12 cellular contexts compared by ENCODE assay signal in the genomic region with DNA sequence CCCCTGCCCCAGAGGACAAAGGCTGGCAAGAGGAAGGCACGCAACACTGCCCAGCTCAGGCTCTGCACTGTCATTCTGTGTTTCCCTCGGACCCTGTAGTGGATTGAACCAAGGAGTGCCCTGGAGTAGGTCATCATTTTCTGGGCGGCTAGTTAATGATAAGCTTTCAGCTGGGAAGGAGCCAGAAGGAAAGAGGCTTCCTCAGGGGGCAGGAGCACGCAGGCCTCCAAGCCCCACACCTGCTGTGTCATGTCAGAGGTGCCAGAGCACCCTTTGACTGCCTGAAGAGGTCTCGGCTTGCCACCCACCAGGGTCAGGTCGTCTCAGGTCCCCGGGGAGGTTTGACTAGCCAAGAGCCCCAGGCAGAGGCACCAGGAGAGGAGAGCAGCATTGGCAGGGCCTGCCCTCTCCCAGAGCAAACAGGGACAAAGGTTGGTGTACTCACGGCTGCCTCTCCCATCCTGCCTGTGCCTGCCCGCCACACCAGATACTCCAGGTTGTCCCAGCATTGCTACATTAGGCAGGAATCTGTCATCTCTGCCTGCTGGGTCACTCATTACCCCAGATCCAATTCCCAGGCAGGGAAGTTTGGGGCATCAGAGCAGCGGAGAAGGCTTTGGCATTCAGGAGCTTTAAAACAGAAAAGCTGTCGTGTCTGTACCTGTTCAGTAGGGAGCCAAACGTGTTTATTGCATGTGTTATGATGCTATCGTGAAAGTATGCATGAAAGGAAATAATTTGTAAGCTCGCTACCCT. TPM values are rescaled to one million over a fixed set of nuclear protein-coding genes. Genes with fewer than 3 reads are reported as not detected.
DNase-seq lines count a peak whose midpoint lies in the region; ATAC-seq and TF ChIP-seq lines count a peak whose summit lies in the region.
"Had no signal": no experiment of that assay in that cellular context is flagged by ENCODE, and none has a peak within 500 bp of the region (broad histone marks: within the 10 kb centered on the region; RNA-seq: fewer than 3 reads in every experiment).

No MANE protein-coding gene starts in this region.

- in situ Hi-C loops in G401 (cut with HindIII; ENCODE audit: low sequenced_read_pairs), result no loop called here
- in situ Hi-C loops in mammary epithelial cell (cut with MboI; ENCODE audit: low sequenced_read_pairs in 2 of 2), result no loop called here

- H2AFZ ChIP-seq in mammary epithelial cell (ENCODE audit: low read depth, low read length), result peak overlapping the region; percentile 71

- CTCF ChIA-PET in mammary epithelial cell (lab: Charles Lee; ENCODE audit: low non-redundant PET), result interaction anchor here (0.6 to 1.0 kb wide), 3 partner anchors 29 to 223 kb away, joined by 3 to 4 read pairs (median 3); no protein-coding TSS in a partner anchor

- intact Hi-C loops in mammary epithelial cell (cut with micrococcal nuclease) (loop anchor here (1.0 to 2.0 kb wide), 3 partner anchors 15 to 34 kb away; a partner anchor contains a TSS), left colon (cut with DNase I, micrococcal nuclease) (no loop called here)

- WGBS in mammary epithelial cell (ENCODE audit: low coverage, missing lambda C conversion rate), result 3% methylated on average over 10 of the region's 14 CpGs

- DNase-seq in G401 (ENCODE audit: low spot score), result peak; percentile 49
- DNase-seq in mammary epithelial cell, result peak; percentile 97
- peak; percentile 75 to 88 for DNase-seq in left colon
- no peak for DNase-seq in glutamatergic neuron
- DNase-seq: activated CD4-positive, alpha-beta T cell treated with anti-CD3 and anti-CD28 coated beads, Interleukin-2, amount 10 ng/mL, durations not matched to agents 24 days and 14 days; hippocampal formation had no signal

- no peaks in the 10 kb centered on the region for H3K36me3 ChIP-seq in mammary epithelial cell (ENCODE audit: insufficient read depth, low read length)

- H3K27me3 ChIP-seq in mammary epithelial cell (ENCODE audit: insufficient read depth, low read length), result no peaks in the 10 kb centered on the region

- H3K4me1 Mint-ChIP-seq in glutamatergic neuron (ENCODE audit: low read depth, unreplicated experiment), result peaks cover 12% of the 10 kb centered on the region
- H3K4me1 Mint-ChIP-seq: activated CD4-positive, alpha-beta T cell treated with anti-CD3 and anti-CD28 coated beads, Interleukin-2, amount 10 ng/mL, durations not matched to agents 24 days and 14 days had no signal

- no peaks in the 10 kb centered on the region for H4K20me1 ChIP-seq in mammary epithelial cell (ENCODE audit: insufficient read depth, low read length)

- no peak overlapping the region for H3K27ac Mint-ChIP-seq in glutamatergic neuron (ENCODE audit: unreplicated experiment)
- H3K27ac Mint-ChIP-seq: activated CD4-positive, alpha-beta T cell treated with anti-CD3 and anti-CD28 coated beads, Interleukin-2, amount 10 ng/mL, durations not matched to agents 24 days and 14 days; stimulated activated memory B cell treated with anti-CD40 and anti-IgM and Interleukin-4, amounts not matched to agents 10 μg/mL and 1 μg/mL and 100 μg/mL, for 72 hours had no signal

- ATAC-seq in left colon, result peak; percentile 80
- ATAC-seq in HG03354 (IDR thresholded peaks at IDR 0.05; ENCODE audit: poor library complexity, severe bottlenecking, unreplicated experiment), result no peak
- ATAC-seq in HG03342 (IDR thresholded peaks at IDR 0.05; ENCODE audit: unreplicated experiment), result no peak
- ATAC-seq in GM21381 (IDR thresholded peaks at IDR 0.05; ENCODE audit: unreplicated experiment), result no peak
- ATAC-seq: Panc1; stimulated activated memory B cell treated with anti-CD40 and anti-IgM and Interleukin-4, amounts not matched to agents 10 μg/mL and 1 μg/mL and 100 μg/mL, for 72 hours had no signal

- peak overlapping the region in 2 of 3 experiments; percentile 16 to 28 for H3K4me3 ChIP-seq in mammary epithelial cell (replicated peaks in 1 of 3; ENCODE audit: insufficient read depth in 1 of 3, low read depth in 2 of 3, low read length in 3 of 3)
- H3K4me3 ChIP-seq in skin epidermis, result peak overlapping the region in 1 of 7 experiments; percentile 10

- dilution Hi-C loops in mammary epithelial cell (cut with HindIII; ENCODE audit: low sequenced_read_pairs), result no loop called here

- H3K27ac ChIP-seq in mammary epithelial cell (ENCODE audit: insufficient read depth, low read depth, low read length) (peak overlapping the region; percentile 92), skin epidermis (peak overlapping the region in 20 of 21 experiments; percentile 50 to 91 (median 78))

- H3K9me3 Mint-ChIP-seq in glutamatergic neuron (ENCODE audit: unreplicated experiment), result no peaks in the 10 kb centered on the region
- H3K9me3 Mint-ChIP-seq: activated CD4-positive, alpha-beta T cell treated with anti-CD3 and anti-CD28 coated beads, Interleukin-2, amount 10 ng/mL, durations not matched to agents 24 days and 14 days; stimulated activated memory B cell treated with anti-CD40 and anti-IgM and Interleukin-4, amounts not matched to agents 10 μg/mL and 1 μg/mL and 100 μg/mL, for 72 hours had no signal

- H3K36me3 Mint-ChIP-seq in glutamatergic neuron (ENCODE audit: unreplicated experiment), result peaks cover 7% of the 10 kb centered on the region
- H3K36me3 Mint-ChIP-seq: stimulated activated memory B cell treated with anti-CD40 and anti-IgM and Interleukin-4, amounts not matched to agents 10 μg/mL and 1 μg/mL and 100 μg/mL, for 72 hours had no signal

- peaks cover 3% of the 10 kb centered on the region for H3K79me2 ChIP-seq in mammary epithelial cell (ENCODE audit: insufficient read depth, low read length)

- peak overlapping the region; percentile 76 for H3K4me2 ChIP-seq in mammary epithelial cell (ENCODE audit: insufficient read depth, low read depth, low read length)

- peaks cover 39% of the 10 kb centered on the region for H3K4me1 ChIP-seq in mammary epithelial cell (ENCODE audit: insufficient read depth, low read length)

- no peaks in the 10 kb centered on the region for H3K27me3 Mint-ChIP-seq in glutamatergic neuron (ENCODE audit: unreplicated experiment)
- H3K27me3 Mint-ChIP-seq: activated CD4-positive, alpha-beta T cell treated with anti-CD3 and anti-CD28 coated beads, Interleukin-2, amount 10 ng/mL, durations not matched to agents 24 days and 14 days; stimulated activated memory B cell treated with anti-CD40 and anti-IgM and Interleukin-4, amounts not matched to agents 10 μg/mL and 1 μg/mL and 100 μg/mL, for 72 hours had no signal

- H3K9me3 ChIP-seq in mammary epithelial cell (replicated peaks; ENCODE audit: insufficient read depth, low read length), result no peaks in the 10 kb centered on the region

- BruUV-seq in mammary epithelial cell (replicated peaks; lab: Mats Ljungman, UMichigan), result TSS peak; percentile 59

- peak overlapping the region; percentile 70 for H3K9ac ChIP-seq in mammary epithelial cell (ENCODE audit: insufficient read depth, low read length)

- TF ChIP-seq CTCF in mammary epithelial cell (conservative IDR thresholded peaks at IDR 0.05 in 1 of 2, IDR thresholded peaks at IDR 0.05 in 1 of 2; ENCODE audit: extremely low read depth in 1 of 2, insufficient read depth in 1 of 2, low read depth in 1 of 2, low read length in 2 of 2) (no peak), glutamatergic neuron (IDR thresholded peaks at IDR 0.05; ENCODE audit: partially characterized antibody, unreplicated experiment) (no peak)

- H3K4me3 Mint-ChIP-seq in glutamatergic neuron (ENCODE audit: unreplicated experiment), result no peak overlapping the region
- H3K4me3 Mint-ChIP-seq: activated CD4-positive, alpha-beta T cell treated with anti-CD3 and anti-CD28 coated beads, Interleukin-2, amount 10 ng/mL, durations not matched to agents 24 days and 14 days; stimulated activated memory B cell treated with anti-CD40 and anti-IgM and Interleukin-4, amounts not matched to agents 10 μg/mL and 1 μg/mL and 100 μg/mL, for 72 hours had no signal

RNA-seq across cellular contexts. Expression of a gene that starts 33.5 kb away (rescaled TPM):
- total RNA-seq in G401 (2014; rRNA removed; shearing (Covaris generic)), result 15.1 and 20.3 TPM in 2 replicates
- 100 to 1,000 TPM; 311 to 337 TPM for total RNA-seq in mammary epithelial cell
- polyA plus RNA-seq in mammary epithelial cell, result 156 TPM
- polyA minus RNA-seq in mammary epithelial cell, result 444 TPM
- 100 to 1,000 TPM; 248 to 279 TPM for total RNA-seq in left colon
- total RNA-seq in glutamatergic neuron (ENCODE audit: unreplicated experiment), result 269 TPM

Comparison
In these comparisons a context has a peak if more than half of its experiments do, and no peak if none do; other contexts are left out.
1. RNA of a gene that starts 33.5 kb away (total RNA-seq): 311 to 337 TPM in mammary epithelial cell, 248 to 279 TPM in left colon and 269 TPM in glutamatergic neuron (single experiment); 15.1 to 20.3 TPM in G401; every median in the first group is over 10 times any median in the second.